1 cellular context compared by ENCODE assay signal in the genomic region with DNA sequence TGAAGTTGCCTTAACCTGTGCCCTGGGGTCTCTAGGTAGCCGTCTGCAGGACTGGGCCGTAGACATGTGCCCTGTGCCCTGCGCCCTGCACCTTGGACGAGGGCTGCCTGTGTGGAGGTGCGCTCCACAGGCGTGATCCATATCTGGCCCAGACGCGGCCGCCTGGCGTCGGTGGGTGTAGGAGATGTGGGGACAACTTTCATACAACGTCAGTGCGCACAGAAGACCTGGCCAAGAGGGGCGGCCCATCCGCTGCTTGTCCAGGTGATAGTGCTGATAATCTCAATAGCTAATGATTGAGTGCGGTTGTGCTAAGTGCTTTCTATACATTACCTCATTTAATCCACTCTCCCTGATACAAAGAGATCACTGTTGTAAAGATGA.
TF ChIP-seq lines count a peak whose summit lies in the region.

No MANE protein-coding gene starts in this region.

TF ChIP-seq in GM23338, 12 proteins besides CTCF, POLR2A, EP300 and RAD21 (continued from another document):
- TF ChIP-seq, protein P1, sequence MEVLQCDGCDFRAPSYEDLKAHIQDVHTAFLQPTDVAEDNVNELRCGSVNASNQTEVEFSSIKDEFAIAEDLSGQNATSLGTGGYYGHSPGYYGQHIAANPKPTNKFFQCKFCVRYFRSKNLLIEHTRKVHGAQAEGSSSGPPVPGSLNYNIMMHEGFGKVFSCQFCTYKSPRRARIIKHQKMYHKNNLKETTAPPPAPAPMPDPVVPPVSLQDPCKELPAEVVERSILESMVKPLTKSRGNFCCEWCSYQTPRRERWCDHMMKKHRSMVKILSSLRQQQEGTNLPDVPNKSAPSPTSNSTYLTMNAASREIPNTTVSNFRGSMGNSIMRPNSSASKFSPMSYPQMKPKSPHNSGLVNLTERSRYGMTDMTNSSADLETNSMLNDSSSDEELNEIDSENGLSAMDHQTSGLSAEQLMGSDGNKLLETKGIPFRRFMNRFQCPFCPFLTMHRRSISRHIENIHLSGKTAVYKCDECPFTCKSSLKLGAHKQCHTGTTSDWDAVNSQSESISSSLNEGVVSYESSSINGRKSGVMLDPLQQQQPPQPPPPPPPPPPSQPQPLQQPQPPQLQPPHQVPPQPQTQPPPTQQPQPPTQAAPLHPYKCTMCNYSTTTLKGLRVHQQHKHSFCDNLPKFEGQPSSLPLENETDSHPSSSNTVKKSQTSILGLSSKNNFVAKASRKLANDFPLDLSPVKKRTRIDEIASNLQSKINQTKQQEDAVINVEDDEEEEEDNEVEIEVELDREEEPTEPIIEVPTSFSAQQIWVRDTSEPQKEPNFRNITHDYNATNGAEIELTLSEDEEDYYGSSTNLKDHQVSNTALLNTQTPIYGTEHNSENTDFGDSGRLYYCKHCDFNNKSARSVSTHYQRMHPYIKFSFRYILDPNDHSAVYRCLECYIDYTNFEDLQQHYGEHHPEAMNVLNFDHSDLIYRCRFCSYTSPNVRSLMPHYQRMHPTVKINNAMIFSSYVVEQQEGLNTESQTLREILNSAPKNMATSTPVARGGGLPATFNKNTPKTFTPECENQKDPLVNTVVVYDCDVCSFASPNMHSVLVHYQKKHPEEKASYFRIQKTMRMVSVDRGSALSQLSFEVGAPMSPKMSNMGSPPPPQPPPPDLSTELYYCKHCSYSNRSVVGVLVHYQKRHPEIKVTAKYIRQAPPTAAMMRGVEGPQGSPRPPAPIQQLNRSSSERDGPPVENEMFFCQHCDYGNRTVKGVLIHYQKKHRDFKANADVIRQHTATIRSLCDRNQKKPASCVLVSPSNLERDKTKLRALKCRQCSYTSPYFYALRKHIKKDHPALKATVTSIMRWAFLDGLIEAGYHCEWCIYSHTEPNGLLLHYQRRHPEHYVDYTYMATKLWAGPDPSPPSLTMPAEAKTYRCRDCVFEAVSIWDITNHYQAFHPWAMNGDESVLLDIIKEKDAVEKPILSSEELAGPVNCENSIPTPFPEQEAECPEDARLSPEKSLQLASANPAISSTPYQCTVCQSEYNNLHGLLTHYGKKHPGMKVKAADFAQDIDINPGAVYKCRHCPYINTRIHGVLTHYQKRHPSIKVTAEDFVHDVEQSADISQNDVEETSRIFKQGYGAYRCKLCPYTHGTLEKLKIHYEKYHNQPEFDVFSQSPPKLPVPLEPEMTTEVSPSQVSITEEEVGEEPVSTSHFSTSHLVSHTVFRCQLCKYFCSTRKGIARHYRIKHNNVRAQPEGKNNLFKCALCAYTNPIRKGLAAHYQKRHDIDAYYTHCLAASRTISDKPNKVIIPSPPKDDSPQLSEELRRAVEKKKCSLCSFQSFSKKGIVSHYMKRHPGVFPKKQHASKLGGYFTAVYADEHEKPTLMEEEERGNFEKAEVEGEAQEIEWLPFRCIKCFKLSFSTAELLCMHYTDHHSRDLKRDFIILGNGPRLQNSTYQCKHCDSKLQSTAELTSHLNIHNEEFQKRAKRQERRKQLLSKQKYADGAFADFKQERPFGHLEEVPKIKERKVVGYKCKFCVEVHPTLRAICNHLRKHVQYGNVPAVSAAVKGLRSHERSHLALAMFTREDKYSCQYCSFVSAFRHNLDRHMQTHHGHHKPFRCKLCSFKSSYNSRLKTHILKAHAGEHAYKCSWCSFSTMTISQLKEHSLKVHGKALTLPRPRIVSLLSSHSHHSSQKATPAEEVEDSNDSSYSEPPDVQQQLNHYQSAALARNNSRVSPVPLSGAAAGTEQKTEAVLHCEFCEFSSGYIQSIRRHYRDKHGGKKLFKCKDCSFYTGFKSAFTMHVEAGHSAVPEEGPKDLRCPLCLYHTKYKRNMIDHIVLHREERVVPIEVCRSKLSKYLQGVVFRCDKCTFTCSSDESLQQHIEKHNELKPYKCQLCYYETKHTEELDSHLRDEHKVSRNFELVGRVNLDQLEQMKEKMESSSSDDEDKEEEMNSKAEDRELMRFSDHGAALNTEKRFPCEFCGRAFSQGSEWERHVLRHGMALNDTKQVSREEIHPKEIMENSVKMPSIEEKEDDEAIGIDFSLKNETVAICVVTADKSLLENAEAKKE (CRISPR knock-in tag; IDR thresholded peaks at IDR 0.05), result no peak
- TF ChIP-seq ZNF114 (CRISPR knock-in tag; IDR thresholded peaks at IDR 0.05) (no peak), POLR2AphosphoS5 (IDR thresholded peaks at IDR 0.05; ENCODE audit: low read depth) (no peak), EZH2 (IDR thresholded peaks at IDR 0.05; ENCODE audit: low read depth, unreplicated experiment) (no peak), EZH2phosphoT487 (IDR thresholded peaks at IDR 0.05; ENCODE audit: unreplicated experiment) (no peak), STAT1 (IDR thresholded peaks at IDR 0.05; ENCODE audit: unreplicated experiment) (no peak), JUNB (IDR thresholded peaks at IDR 0.05; ENCODE audit: unreplicated experiment) (no peak)
- TF ChIP-seq, protein P2, sequence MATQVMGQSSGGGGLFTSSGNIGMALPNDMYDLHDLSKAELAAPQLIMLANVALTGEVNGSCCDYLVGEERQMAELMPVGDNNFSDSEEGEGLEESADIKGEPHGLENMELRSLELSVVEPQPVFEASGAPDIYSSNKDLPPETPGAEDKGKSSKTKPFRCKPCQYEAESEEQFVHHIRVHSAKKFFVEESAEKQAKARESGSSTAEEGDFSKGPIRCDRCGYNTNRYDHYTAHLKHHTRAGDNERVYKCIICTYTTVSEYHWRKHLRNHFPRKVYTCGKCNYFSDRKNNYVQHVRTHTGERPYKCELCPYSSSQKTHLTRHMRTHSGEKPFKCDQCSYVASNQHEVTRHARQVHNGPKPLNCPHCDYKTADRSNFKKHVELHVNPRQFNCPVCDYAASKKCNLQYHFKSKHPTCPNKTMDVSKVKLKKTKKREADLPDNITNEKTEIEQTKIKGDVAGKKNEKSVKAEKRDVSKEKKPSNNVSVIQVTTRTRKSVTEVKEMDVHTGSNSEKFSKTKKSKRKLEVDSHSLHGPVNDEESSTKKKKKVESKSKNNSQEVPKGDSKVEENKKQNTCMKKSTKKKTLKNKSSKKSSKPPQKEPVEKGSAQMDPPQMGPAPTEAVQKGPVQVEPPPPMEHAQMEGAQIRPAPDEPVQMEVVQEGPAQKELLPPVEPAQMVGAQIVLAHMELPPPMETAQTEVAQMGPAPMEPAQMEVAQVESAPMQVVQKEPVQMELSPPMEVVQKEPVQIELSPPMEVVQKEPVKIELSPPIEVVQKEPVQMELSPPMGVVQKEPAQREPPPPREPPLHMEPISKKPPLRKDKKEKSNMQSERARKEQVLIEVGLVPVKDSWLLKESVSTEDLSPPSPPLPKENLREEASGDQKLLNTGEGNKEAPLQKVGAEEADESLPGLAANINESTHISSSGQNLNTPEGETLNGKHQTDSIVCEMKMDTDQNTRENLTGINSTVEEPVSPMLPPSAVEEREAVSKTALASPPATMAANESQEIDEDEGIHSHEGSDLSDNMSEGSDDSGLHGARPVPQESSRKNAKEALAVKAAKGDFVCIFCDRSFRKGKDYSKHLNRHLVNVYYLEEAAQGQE (IDR thresholded peaks at IDR 0.05; ENCODE audit: unreplicated experiment), result no peak
